14 cellular contexts compared by ENCODE assay signal in the genomic region with DNA sequence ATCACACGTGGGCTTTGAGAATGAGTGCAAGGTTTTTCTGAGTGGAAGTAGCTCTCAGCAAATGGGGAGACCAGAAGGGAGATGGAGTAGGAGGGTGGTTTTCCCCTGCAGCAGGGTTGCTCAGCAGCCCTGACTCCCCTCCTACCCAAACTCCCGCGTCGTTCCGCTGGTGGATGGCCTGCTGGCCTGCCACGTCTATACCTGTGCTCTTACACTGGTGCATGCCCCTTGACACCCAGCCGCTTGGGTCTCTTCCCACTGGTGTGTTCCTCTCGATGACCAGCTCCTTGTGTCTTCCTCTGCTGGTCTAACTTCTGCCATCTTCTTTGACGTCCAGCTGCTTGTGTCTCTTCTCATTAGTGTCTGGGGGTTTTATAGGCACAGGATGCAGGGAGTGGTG.
DNase-seq lines count a peak whose midpoint lies in the region; ATAC-seq and TF ChIP-seq lines count a peak whose summit lies in the region.
"Had no signal": no experiment of that assay in that cellular context is flagged by ENCODE, and none has a peak within 500 bp of the region (broad histone marks: within the 10 kb centered on the region; RNA-seq: fewer than 3 reads in every experiment).

No MANE protein-coding gene starts in this region.

- no peaks in the 10 kb centered on the region for H3K4me1 Mint-ChIP-seq in GM23338
- H3K4me1 Mint-ChIP-seq: B cell; CD4-positive, alpha-beta memory T cell had no signal

- H3K9me2 ChIP-seq in GM23338 (ENCODE audit: insufficient read depth) (no peaks in the 10 kb centered on the region), PC-3 (replicated peaks; ENCODE audit: low read length) (no peaks in the 10 kb centered on the region)

- H4K8ac ChIP-seq in neuronal stem cell (ENCODE audit: low read depth, low read length), result no peak overlapping the region

- no peaks in the 10 kb centered on the region for H3K27me3 ChIP-seq in BLaER1
- no peaks in the 10 kb centered on the region for H3K27me3 ChIP-seq in GM23338 (ENCODE audit: insufficient read depth)
- H3K27me3 ChIP-seq in PC-3 (ENCODE audit: low read length), result no peaks in the 10 kb centered on the region
- no peaks in the 10 kb centered on the region for H3K27me3 ChIP-seq in neuronal stem cell (ENCODE audit: control insufficient read depth in 3 of 3, insufficient read depth in 3 of 3, low read depth in 1 of 3, low read length in 3 of 3)

- WGBS in neuronal stem cell (ENCODE audit: extremely low coverage in 2 of 2, insufficient read length in 2 of 2, insufficient replicate concordance in 1 of 2), 2 donors, result no CpG with 5 or more reads among the region's 9 CpGs

- H3K27ac Mint-ChIP-seq in GM23338, result no peak overlapping the region
- H3K27ac Mint-ChIP-seq: B cell had no signal

- H3K4me3 ChIP-seq in BLaER1, result no peak overlapping the region
- H3K4me3 ChIP-seq in GM23338, result no peak overlapping the region
- H3K4me3 ChIP-seq in PC-3 (ENCODE audit: low read length), result no peak overlapping the region
- no peak overlapping the region for H3K4me3 ChIP-seq in neuronal stem cell (ENCODE audit: low read length in 2 of 2)

- POLR2A ChIA-PET in PC-3 (lab: Charles Lee; ENCODE audit: unreplicated experiment), result no interaction called here

- H3K4me3 Mint-ChIP-seq in GM23338, result no peak overlapping the region
- H3K4me3 Mint-ChIP-seq: B cell; CD4-positive, alpha-beta memory T cell had no signal

- no peak overlapping the region for H2BK12ac ChIP-seq in neuronal stem cell (ENCODE audit: low read length)

- H3K4me1 ChIP-seq in BLaER1 (peaks cover 12% of the 10 kb centered on the region), GM23338 (ENCODE audit: insufficient read depth) (no peaks in the 10 kb centered on the region), PC-3 (ENCODE audit: insufficient read depth, low read length) (no peaks in the 10 kb centered on the region), neuronal stem cell (ENCODE audit: control insufficient read depth in 2 of 2, insufficient read depth in 1 of 2, low read depth in 1 of 2, low read length in 2 of 2) (no peaks in the 10 kb centered on the region)

- H3K9me3 ChIP-seq in BLaER1 (peaks cover 29% of the 10 kb centered on the region), PC-3 (ENCODE audit: low read length) (no peaks in the 10 kb centered on the region), neuronal stem cell (replicated peaks in 1 of 2; ENCODE audit: control insufficient read depth in 2 of 2, insufficient read depth in 1 of 2, low read depth in 1 of 2, low read length in 2 of 2) (no peaks in the 10 kb centered on the region)

- TF ChIP-seq CTCF in GM23338 (conservative IDR thresholded peaks at IDR 0.05; ENCODE audit: low read depth in 2 of 2), result no peak
- no peak for TF ChIP-seq CTCF in PC-3 (conservative IDR thresholded peaks at IDR 0.05; ENCODE audit: low read depth, low read length)

- no peaks in the 10 kb centered on the region for H3F3A ChIP-seq in GM23338 (replicated peaks; ENCODE audit: low read depth)
- no peaks in the 10 kb centered on the region for H3F3A ChIP-seq in PC-3 (ENCODE audit: low read length, unreplicated experiment)

- H3K23ac ChIP-seq in neuronal stem cell (ENCODE audit: low read depth, low read length, poor library complexity), result no peak overlapping the region

- H3K79me1 ChIP-seq in neuronal stem cell (ENCODE audit: low read depth, low read length), result no peaks in the 10 kb centered on the region

- H3K14ac ChIP-seq in neuronal stem cell (ENCODE audit: low read length), result no peak overlapping the region

- H4K20me1 ChIP-seq in BLaER1 (no peaks in the 10 kb centered on the region), GM23338 (replicated peaks; ENCODE audit: insufficient read depth) (no peaks in the 10 kb centered on the region), PC-3 (ENCODE audit: low read length) (no peaks in the 10 kb centered on the region)

- no peaks in the 10 kb centered on the region for H3K36me3 Mint-ChIP-seq in GM23338 (ENCODE audit: low read depth)
- H3K36me3 Mint-ChIP-seq: CD4-positive, alpha-beta memory T cell had no signal

- ATAC-seq in GM23338 (no peak), PC-3 (no peak), Right ventricle myocardium superior (ENCODE audit: poor library complexity) (no peak)

- 0 out of 2 replicates have a peak overlapping the region, but pooled peaks have one; percentile 40 for H2AFZ ChIP-seq in GM23338
- peak overlapping the region; percentile 42; the same call in 1 of the 2 replicates for H2AFZ ChIP-seq in PC-3 (ENCODE audit: low read length)
- peak overlapping the region; percentile 56 for H2AFZ ChIP-seq in neuronal stem cell (ENCODE audit: low read length)

- H3K27ac ChIP-seq in BLaER1 (0 out of 2 replicates have a peak overlapping the region, but pooled peaks have one; percentile 8), GM23338 (ENCODE audit: low read depth) (no peak overlapping the region), PC-3 (ENCODE audit: low read length) (no peak overlapping the region), neuronal stem cell (replicated peaks; ENCODE audit: low read length) (no peak overlapping the region)
- H3K27ac ChIP-seq: C4-2B, HL-60 had no signal

- CTCF ChIA-PET in PC-3 (lab: Charles Lee), result no interaction called here

- no peaks in the 10 kb centered on the region for H3K79me2 ChIP-seq in GM23338 (replicated peaks; ENCODE audit: insufficient read depth)
- H3K79me2 ChIP-seq in PC-3 (ENCODE audit: low read length), result no peaks in the 10 kb centered on the region

- H3K18ac ChIP-seq in neuronal stem cell (ENCODE audit: low read length), result no peak overlapping the region

- H3K36me3 ChIP-seq in BLaER1 (no peaks in the 10 kb centered on the region), GM23338 (ENCODE audit: insufficient read depth) (no peaks in the 10 kb centered on the region), PC-3 (ENCODE audit: low read depth, low read length) (no peaks in the 10 kb centered on the region), neuronal stem cell (replicated peaks in 1 of 2; ENCODE audit: control insufficient read depth in 2 of 2, insufficient read depth in 2 of 2, low read length in 2 of 2) (no peaks in the 10 kb centered on the region)

- no peak overlapping the region for H3K4ac ChIP-seq in neuronal stem cell (ENCODE audit: low read length)

- no TSS peak for BruUV-seq in PC-3 (replicated peaks; lab: Mats Ljungman, UMichigan)

- intact Hi-C loops in PC-3 (cut with micrococcal nuclease), result no loop called here
- intact Hi-C loops in Right ventricle myocardium superior (cut with DNase I), result loop anchor here (10.0 kb wide), 1 partner anchor 1631 kb away; no protein-coding TSS in a partner anchor

- H2BK5ac ChIP-seq in neuronal stem cell (ENCODE audit: low read length), result no peak overlapping the region

- H2BK120ac ChIP-seq in neuronal stem cell (ENCODE audit: low read depth, low read length), result no peak overlapping the region

- no peaks in the 10 kb centered on the region; the same call in 2 of the 3 replicates for H3K9me3 Mint-ChIP-seq in GM23338

- no peaks in the 10 kb centered on the region for H3K27me3 Mint-ChIP-seq in GM23338 (ENCODE audit: insufficient read depth, low read depth, poor library complexity)
- H3K27me3 Mint-ChIP-seq: B cell; CD4-positive, alpha-beta memory T cell had no signal

- no peak overlapping the region for H2AK5ac ChIP-seq in neuronal stem cell (ENCODE audit: low read depth, low read length)

- DNase-seq in GM23338 (ENCODE audit: low spot score), result no peak
- DNase-seq in PC-3, result no peak
- DNase-seq in neuronal stem cell (ENCODE audit: low spot score), result no peak
- no peak for DNase-seq in NCI-H1417 (lab: John Stamatoyannopoulos, UW)
- DNase-seq in NCI-H1436 treated with DMSO at 0.1 percent for 48 hours (lab: John Stamatoyannopoulos, UW), result no peak
- no peak for DNase-seq in Right ventricle myocardium superior
- DNase-seq: CD4-positive, alpha-beta memory T cell; DMS79; EL; HCEC 1CT had no signal

- H3K9ac ChIP-seq in BLaER1 (no peak overlapping the region), PC-3 (ENCODE audit: low read length) (no peak overlapping the region), neuronal stem cell (ENCODE audit: low read depth, low read length, poor library complexity) (no peak overlapping the region)

- H2BK15ac ChIP-seq in neuronal stem cell (ENCODE audit: low read length), result no peak overlapping the region

- no peak overlapping the region for H4K91ac ChIP-seq in neuronal stem cell (ENCODE audit: low read depth, low read length, poor library complexity)

- H3K4me2 ChIP-seq in BLaER1, result no peak overlapping the region
- no peak overlapping the region for H3K4me2 ChIP-seq in GM23338
- 0 out of 2 replicates have a peak overlapping the region, but pooled peaks have one; percentile 7 for H3K4me2 ChIP-seq in PC-3 (ENCODE audit: low read length)
- no peak overlapping the region for H3K4me2 ChIP-seq in neuronal stem cell (ENCODE audit: insufficient read depth, low read length, poor library complexity, severe bottlenecking)

TF ChIP-seq in GM23338, 12 proteins besides CTCF, POLR2A, EP300 and RAD21 (continues in another document):
- TF ChIP-seq EZH2 (IDR thresholded peaks at IDR 0.05; ENCODE audit: low read depth, unreplicated experiment) (no peak), JUNB (IDR thresholded peaks at IDR 0.05; ENCODE audit: unreplicated experiment) (no peak), ZNF331 (CRISPR knock-in tag; IDR thresholded peaks at IDR 0.05; ENCODE audit: low read depth) (no peak)
